ENCODE assay signal across 21 cellular contexts in genomic region chr12:124326104-124326503, GRCh38. TPM values are rescaled to one million over a fixed set of nuclear protein-coding genes. Genes with fewer than 3 reads are reported as not detected.
"Had no signal": no experiment of that assay in that cellular context is flagged by ENCODE, and none has a peak within 500 bp of the region (broad histone marks: within the 10 kb centered on the region; RNA-seq: fewer than 3 reads in every experiment).

No MANE protein-coding gene starts in this region.

- H3K27me3 ChIP-seq: left lung, neural progenitor cell, spleen, tibial nerve, uterus had no signal

- DNase-seq: activated CD4-positive, alpha-beta T cell treated with anti-CD3 and anti-CD28 coated beads, Interleukin-2, amount 50 U/mL, for 1 hour; activated CD4-positive, CD25-positive, alpha-beta regulatory T cell treated with anti-CD3 and anti-CD28 coated beads, Interleukin-2, amount 50 U/mL, for 72 hours; activated CD8-positive, alpha-beta memory T cell treated with anti-CD3 and anti-CD28 coated beads, Interleukin-2, amount 50 U/mL, for 4 hours; activated naive CD4-positive, alpha-beta T cell treated with anti-CD3 and anti-CD28 coated beads, Interleukin-2, amount 10 ng/mL, durations not matched to agents 7 days and 5 days; activated naive CD8-positive, alpha-beta T cell treated with anti-CD3 and anti-CD28 coated beads, Interleukin-2, amount 50 U/mL, for 24 hours; activated T-cell treated with anti-CD3 and anti-CD28 coated beads, Interleukin-2, amount 50 U/mL, for 4 hours; anterior cingulate cortex; effector memory CD4-positive, alpha-beta T cell; foreskin fibroblast; kidney; mesendoderm; naive thymus-derived CD4-positive, alpha-beta T cell; spleen; stimulated activated naive CD4-positive, alpha-beta T cell treated with Interleukin-2 at 50 U/mL for 16 hours; T1000 had no signal

- H3K27ac ChIP-seq: left lung, neural progenitor cell, spleen had no signal

- H3K4me3 ChIP-seq: left lung, neural progenitor cell, spleen, tibial nerve, uterus had no signal

- H3K36me3 ChIP-seq: uterus had no signal

- H3K4me1 ChIP-seq: left lung, spleen, uterus had no signal

- ATAC-seq: activated naive CD8-positive, alpha-beta T cell treated with anti-CD3 and anti-CD28 coated beads, Interleukin-2, amount 50 U/mL, for 24 hours; activated T-cell treated with anti-CD3 and anti-CD28 coated beads, Interleukin-2, amount 50 U/mL, for 4 hours; left lung; naive thymus-derived CD4-positive, alpha-beta T cell had no signal

RNA-seq across cellular contexts. Expression of gene RFLNA, which starts 31.2 kb away (rescaled TPM):
- total RNA-seq: activated T-cell treated with anti-CD3 and anti-CD28 coated beads, Interleukin-2, amount 50 U/mL, for 4 hours; bronchial epithelial cell; naive thymus-derived CD4-positive, alpha-beta T cell; T-helper 1 cell treated with Interleukin-12 subunit alpha and Interleukin-12 subunit beta and Interleukin-4 antibody, amounts not matched to agents 30 ng/mL and 1 ng/mL, for 36 hours had no signal
